ENCODE assay signal across 20 cellular contexts in genomic region chr2:239930871-239931771, GRCh38.
DNase-seq lines count a peak whose midpoint lies in the region; ATAC-seq and TF ChIP-seq lines count a peak whose summit lies in the region.
"Had no signal": no experiment of that assay in that cellular context is flagged by ENCODE, and none has a peak within 500 bp of the region (broad histone marks: within the 10 kb centered on the region; RNA-seq: fewer than 3 reads in every experiment).

No MANE protein-coding gene starts in this region.

- no peak overlapping the region for H3K27ac ChIP-seq in osteoblast (ENCODE audit: low read depth, low read length)
- H3K27ac ChIP-seq: prostate gland had no signal

- no peak for TF ChIP-seq CTCF in osteoblast (IDR thresholded peaks at IDR 0.05; ENCODE audit: extremely low read depth, low read depth, low read length)

- peaks cover 9% of the 10 kb centered on the region for H3K4me1 ChIP-seq in osteoblast (ENCODE audit: insufficient read depth, low read length)
- H3K4me1 ChIP-seq: prostate gland had no signal

- H2AFZ ChIP-seq in osteoblast (ENCODE audit: low read length) = no peak overlapping the region

- no peak overlapping the region for H3K4me3 ChIP-seq in osteoblast (ENCODE audit: insufficient read depth, low read length)
- H3K4me3 ChIP-seq: prostate gland, smooth muscle cell had no signal

- H3K27me3 ChIP-seq in osteoblast (ENCODE audit: insufficient read depth, low read length) = no peaks in the 10 kb centered on the region

- no peaks in the 10 kb centered on the region for H4K20me1 ChIP-seq in osteoblast (ENCODE audit: insufficient read depth, low read length)

- ATAC-seq in left cardiac atrium = no peak
- ATAC-seq in left ventricle myocardium superior = no peak
- no peak for ATAC-seq in GM18517 (IDR thresholded peaks at IDR 0.05; ENCODE audit: unreplicated experiment)

- H3K36me3 ChIP-seq in osteoblast (ENCODE audit: insufficient read depth, low read length) = no peaks in the 10 kb centered on the region
- H3K36me3 ChIP-seq: prostate gland had no signal

- intact Hi-C loops in left cardiac atrium (cut with DNase I) (loop anchor here in 1 of 2 donors (10.0 kb wide), 1 partner anchor 54 kb away; no protein-coding TSS in a partner anchor), left ventricle myocardium superior (cut with micrococcal nuclease) (loop anchor here (10.0 kb wide), 1 partner anchor 64 kb away; no protein-coding TSS in a partner anchor)

- no peaks in the 10 kb centered on the region for H3K79me2 ChIP-seq in osteoblast (ENCODE audit: insufficient read depth, low read length)

- DNase-seq in left cardiac atrium (peak; percentile 3), left ventricle myocardium superior (no peak), osteoblast (ENCODE audit: insufficient read length, low spot score, missing footprints) (peak; percentile 83), ureter (ENCODE audit: low spot score) (peak; percentile 34), ecto neural progenitor cell (ENCODE audit: low spot score) (no peak), G401 (ENCODE audit: low spot score) (no peak)
- DNase-seq in activated T-cell treated with anti-CD3 and anti-CD28 coated beads, Interleukin-2, amount 50 U/mL, for 48 hours = peak; percentile 11
- DNase-seq: activated CD4-positive, alpha-beta T cell treated with anti-CD3 and anti-CD28 coated beads, Interleukin-2, amount 50 U/mL, for 48 hours; DMS153; glutamatergic neuron; NCI-H1092 treated with DMSO at 0.1 percent for 48 hours; NCI-H2107; NCI-H69; SIG-M5; stimulated activated CD4-positive, alpha-beta T cell treated with anti-CD3 and anti-CD28 coated beads, Interleukin-4, amount 100 ng/mL, for 4 hours; substantia nigra; T-helper 1 cell had no signal

- in situ Hi-C loops in G401 (cut with HindIII; ENCODE audit: low sequenced_read_pairs) = no loop called here

- no peak overlapping the region for H3K4me2 ChIP-seq in osteoblast (ENCODE audit: insufficient read depth, low read length)
- H3K4me2 ChIP-seq: smooth muscle cell had no signal

- no peaks in the 10 kb centered on the region for H3K9me3 ChIP-seq in osteoblast (ENCODE audit: low read depth, low read length)
- H3K9me3 ChIP-seq: prostate gland had no signal

Comparison
In these comparisons a context has a peak if more than half of its experiments do, and no peak if none do; other contexts are left out.
1. DNase-seq: peak in left cardiac atrium (single experiment), activated T-cell treated with anti-CD3 and anti-CD28 coated beads, Interleukin-2, amount 50 U/mL, for 48 hours (2 of 2), osteoblast (single experiment) and ureter (single experiment); none in left ventricle myocardium superior (single experiment), ecto neural progenitor cell (single experiment) and G401 (single experiment).